Comparison of ENCODE assay signal across 17 cellular contexts in genomic region chr9:93596399-93596798, GRCh38. TPM values are rescaled to one million over a fixed set of nuclear protein-coding genes. Genes with fewer than 3 reads are reported as not detected.
DNase-seq lines count a peak whose midpoint lies in the region; ATAC-seq and TF ChIP-seq lines count a peak whose summit lies in the region.
"Had no signal": no experiment of that assay in that cellular context is flagged by ENCODE, and none has a peak within 500 bp of the region (broad histone marks: within the 10 kb centered on the region; RNA-seq: fewer than 3 reads in every experiment).

No MANE protein-coding gene starts in this region.

- no peaks in the 10 kb centered on the region for H3K36me3 Mint-ChIP-seq in activated naive CD8-positive, alpha-beta T cell treated with anti-CD3 and anti-CD28 coated beads, Interleukin-2, amount 10 ng/mL, durations not matched to agents 7 days and 5 days
- H3K36me3 Mint-ChIP-seq in activated naive CD8-positive, alpha-beta T cell treated with anti-CD3 and anti-CD28 coated beads for 36 hours = no peaks in the 10 kb centered on the region
- H3K36me3 Mint-ChIP-seq in activated B cell treated with CpG ODN at 0.5 μM for 24 hours (ENCODE audit: low read depth) = no peaks in the 10 kb centered on the region
- H3K36me3 Mint-ChIP-seq in naive thymus-derived CD4-positive, alpha-beta T cell = no peaks in the 10 kb centered on the region

- TF ChIP-seq CTCF in activated B cell treated with CpG ODN at 0.5 μM for 24 hours (IDR thresholded peaks at IDR 0.05) = no peak

- peaks cover 32% of the 10 kb centered on the region for H3K4me1 Mint-ChIP-seq in activated naive CD8-positive, alpha-beta T cell treated with anti-CD3 and anti-CD28 coated beads, Interleukin-2, amount 10 ng/mL, durations not matched to agents 7 days and 5 days
- H3K4me1 Mint-ChIP-seq in activated naive CD8-positive, alpha-beta T cell treated with anti-CD3 and anti-CD28 coated beads for 36 hours = peaks cover 40% of the 10 kb centered on the region
- peaks cover 72% of the 10 kb centered on the region for H3K4me1 Mint-ChIP-seq in activated B cell treated with CpG ODN at 0.5 μM for 24 hours
- H3K4me1 Mint-ChIP-seq in naive thymus-derived CD4-positive, alpha-beta T cell = peaks cover 43 to 82% (median 77%) of the 10 kb centered on the region in 7 donors

- CTCF ChIA-PET in activated B cell treated with CpG ODN at 0.5 μM for 24 hours (lab: Charles Lee) = no interaction called here
- CTCF ChIA-PET in naive thymus-derived CD4-positive, alpha-beta T cell (lab: Charles Lee) = no interaction called here

- no peak for ATAC-seq in activated naive CD8-positive, alpha-beta T cell treated with anti-CD3 and anti-CD28 coated beads, Interleukin-2, amount 10 ng/mL, durations not matched to agents 7 days and 5 days (ENCODE audit: low read depth)
- ATAC-seq in activated B cell treated with CpG ODN at 0.5 μM for 24 hours (ENCODE audit: low read depth) (peak; percentile 10), aorta (ENCODE audit: low FRiP score) (no peak), HG03045 (IDR thresholded peaks at IDR 0.05; ENCODE audit: unreplicated experiment) (no peak), HG02885 (IDR thresholded peaks at IDR 0.05; ENCODE audit: poor library complexity, unreplicated experiment) (no peak)
- ATAC-seq in naive thymus-derived CD4-positive, alpha-beta T cell = no peak
- ATAC-seq: GM23338, HepG2 had no signal

- no peaks in the 10 kb centered on the region for H3K27me3 ChIP-seq in naive thymus-derived CD4-positive, alpha-beta T cell (ENCODE audit: control insufficient read depth in 2 of 2, insufficient read depth in 2 of 2, low read length in 2 of 2)
- no peaks in the 10 kb centered on the region for H3K27me3 ChIP-seq in aorta (ENCODE audit: control insufficient read depth in 1 of 2, insufficient read depth in 2 of 2, low read length in 1 of 2)
- H3K27me3 ChIP-seq: SJSA1 had no signal

- H3K27me3 Mint-ChIP-seq in activated naive CD8-positive, alpha-beta T cell treated with anti-CD3 and anti-CD28 coated beads, Interleukin-2, amount 10 ng/mL, durations not matched to agents 7 days and 5 days = no peaks in the 10 kb centered on the region
- H3K27me3 Mint-ChIP-seq in activated naive CD8-positive, alpha-beta T cell treated with anti-CD3 and anti-CD28 coated beads for 36 hours = no peaks in the 10 kb centered on the region
- no peaks in the 10 kb centered on the region for H3K27me3 Mint-ChIP-seq in activated B cell treated with CpG ODN at 0.5 μM for 24 hours
- H3K27me3 Mint-ChIP-seq in naive thymus-derived CD4-positive, alpha-beta T cell = no peaks in the 10 kb centered on the region

- H3K4me3 Mint-ChIP-seq in activated naive CD8-positive, alpha-beta T cell treated with anti-CD3 and anti-CD28 coated beads, Interleukin-2, amount 10 ng/mL, durations not matched to agents 7 days and 5 days = no peak overlapping the region
- H3K4me3 Mint-ChIP-seq in activated naive CD8-positive, alpha-beta T cell treated with anti-CD3 and anti-CD28 coated beads for 36 hours = no peak overlapping the region
- H3K4me3 Mint-ChIP-seq in activated B cell treated with CpG ODN at 0.5 μM for 24 hours = no peak overlapping the region
- peak overlapping the region in 1 of 10 donors; percentile 4 for H3K4me3 Mint-ChIP-seq in naive thymus-derived CD4-positive, alpha-beta T cell
- H3K4me3 Mint-ChIP-seq: GM23338 had no signal

- H3K4me1 ChIP-seq in naive thymus-derived CD4-positive, alpha-beta T cell (ENCODE audit: control insufficient read depth in 2 of 2, insufficient read depth in 2 of 2, low read length in 2 of 2) = peaks cover 30 to 41% of the 10 kb centered on the region in 2 donors
- no peaks in the 10 kb centered on the region for H3K4me1 ChIP-seq in aorta (ENCODE audit: control insufficient read depth in 1 of 2, insufficient read depth in 2 of 2, low read length in 2 of 2)

- no peaks in the 10 kb centered on the region for H3K9me3 ChIP-seq in naive thymus-derived CD4-positive, alpha-beta T cell (ENCODE audit: control insufficient read depth in 2 of 3, low read length in 3 of 3)
- H3K9me3 ChIP-seq in aorta (ENCODE audit: control insufficient read depth, low read length) = no peaks in the 10 kb centered on the region
- H3K9me3 ChIP-seq: SJSA1 had no signal

- H3K4me3 ChIP-seq in naive thymus-derived CD4-positive, alpha-beta T cell (ENCODE audit: low read length) = no peak overlapping the region
- no peak overlapping the region for H3K4me3 ChIP-seq in aorta (ENCODE audit: low read length in 2 of 2)
- H3K4me3 ChIP-seq: GM23338, SJSA1 had no signal

- POLR2A ChIA-PET in activated naive CD8-positive, alpha-beta T cell treated with anti-CD3 and anti-CD28 coated beads, Interleukin-2, amount 10 ng/mL, durations not matched to agents 7 days and 5 days (lab: Charles Lee) = no interaction called here
- POLR2A ChIA-PET in activated B cell treated with CpG ODN at 0.5 μM for 24 hours (lab: Charles Lee) = interaction anchor here (1.2 kb wide), 1 partner anchor 9 kb away, joined by 4 read pairs; no protein-coding TSS in a partner anchor
- POLR2A ChIA-PET in naive thymus-derived CD4-positive, alpha-beta T cell (lab: Charles Lee) = no interaction called here

- H3K27ac ChIP-seq in naive thymus-derived CD4-positive, alpha-beta T cell (ENCODE audit: low read depth, low read length) = no peak overlapping the region
- H3K27ac ChIP-seq in aorta (ENCODE audit: low read depth in 1 of 2, low read length in 2 of 2) = no peak overlapping the region
- H3K27ac ChIP-seq: KMS-11, SJSA1 had no signal

- DNase-seq in activated naive CD8-positive, alpha-beta T cell treated with anti-CD3 and anti-CD28 coated beads, Interleukin-2, amount 10 ng/mL, durations not matched to agents 7 days and 5 days = peak; percentile 7
- no peak for DNase-seq in activated naive CD8-positive, alpha-beta T cell treated with anti-CD3 and anti-CD28 coated beads for 36 hours
- DNase-seq in activated B cell treated with CpG ODN at 0.5 μM for 24 hours (no peak), aorta (peak; percentile 26 to 48), UCSD-AML1 (lab: John Stamatoyannopoulos, UW; ENCODE audit: unreplicated experiment) (no peak)
- no peak for DNase-seq in naive thymus-derived CD4-positive, alpha-beta T cell
- DNase-seq: EL, NCI-H1092, NCI-H1694, NCI-H2107, NCI-H226 had no signal

- no peaks in the 10 kb centered on the region for H3K9me3 Mint-ChIP-seq in activated naive CD8-positive, alpha-beta T cell treated with anti-CD3 and anti-CD28 coated beads, Interleukin-2, amount 10 ng/mL, durations not matched to agents 7 days and 5 days
- H3K9me3 Mint-ChIP-seq in activated naive CD8-positive, alpha-beta T cell treated with anti-CD3 and anti-CD28 coated beads for 36 hours = no peaks in the 10 kb centered on the region
- no peaks in the 10 kb centered on the region for H3K9me3 Mint-ChIP-seq in activated B cell treated with CpG ODN at 0.5 μM for 24 hours
- H3K9me3 Mint-ChIP-seq in naive thymus-derived CD4-positive, alpha-beta T cell = no peaks in the 10 kb centered on the region
- H3K9me3 Mint-ChIP-seq: GM23338 had no signal

- H3K36me3 ChIP-seq in naive thymus-derived CD4-positive, alpha-beta T cell (ENCODE audit: control insufficient read depth in 2 of 3, insufficient read depth in 3 of 3, low read length in 3 of 3) = no peaks in the 10 kb centered on the region
- no peaks in the 10 kb centered on the region for H3K36me3 ChIP-seq in aorta (ENCODE audit: control insufficient read depth in 1 of 2, insufficient read depth in 2 of 2, low read length in 1 of 2)
- H3K36me3 ChIP-seq: SJSA1 had no signal

- H3K27ac Mint-ChIP-seq in activated naive CD8-positive, alpha-beta T cell treated with anti-CD3 and anti-CD28 coated beads, Interleukin-2, amount 10 ng/mL, durations not matched to agents 7 days and 5 days = no peak overlapping the region
- no peak overlapping the region for H3K27ac Mint-ChIP-seq in activated naive CD8-positive, alpha-beta T cell treated with anti-CD3 and anti-CD28 coated beads for 36 hours
- no peak overlapping the region for H3K27ac Mint-ChIP-seq in activated B cell treated with CpG ODN at 0.5 μM for 24 hours
- peak overlapping the region in 7 of 9 donors; percentile 16 to 72 (median 40) for H3K27ac Mint-ChIP-seq in naive thymus-derived CD4-positive, alpha-beta T cell
- H3K27ac Mint-ChIP-seq: GM23338 had no signal

- WGBS in aorta, 2 donors = 81 to 83% methylated on average over 4 of the region's 4 CpGs

- intact Hi-C loops in activated B cell treated with CpG ODN at 0.5 μM for 24 hours (cut with micrococcal nuclease) (no loop called here), aorta (cut with DNase I) (no loop called here)
- intact Hi-C loops in naive thymus-derived CD4-positive, alpha-beta T cell (cut with micrococcal nuclease) = no loop called here

RNA-seq across cellular contexts. Expression of gene PHF2, which starts 20.0 kb away (rescaled TPM):
- 10 to 100 TPM; 27.9 to 29.5 TPM for total RNA-seq in activated naive CD8-positive, alpha-beta T cell treated with anti-CD3 and anti-CD28 coated beads, Interleukin-2, amount 10 ng/mL, durations not matched to agents 7 days and 5 days
- 10 to 100 TPM; 14.6 to 15.6 TPM for total RNA-seq in activated naive CD8-positive, alpha-beta T cell treated with anti-CD3 and anti-CD28 coated beads for 36 hours
- total RNA-seq in activated B cell treated with CpG ODN at 0.5 μM for 24 hours (18.2 and 19.3 TPM in 2 replicates), aorta (10 to 100 TPM; 29.2 to 32.4 TPM)
- total RNA-seq in naive thymus-derived CD4-positive, alpha-beta T cell = 10 to 100 TPM; 23.2 to 39.3 (median 29.6) TPM
- polyA plus RNA-seq in naive thymus-derived CD4-positive, alpha-beta T cell = 1 to 10 TPM; 1.0 to 3.5 TPM
- polyA plus RNA-seq in aorta = 10 to 100 TPM; 10.3 to 26.7 TPM

Comparison
In these comparisons a context has a peak if more than half of its experiments do, and no peak if none do; other contexts are left out.
1. DNase-seq: peak in activated naive CD8-positive, alpha-beta T cell treated with anti-CD3 and anti-CD28 coated beads, Interleukin-2, amount 10 ng/mL, durations not matched to agents 7 days and 5 days (single experiment) and aorta (2 of 2); none in activated naive CD8-positive, alpha-beta T cell treated with anti-CD3 and anti-CD28 coated beads for 36 hours (single experiment), activated B cell treated with CpG ODN at 0.5 μM for 24 hours (single experiment), naive thymus-derived CD4-positive, alpha-beta T cell (0 of 9) and UCSD-AML1 (single experiment).
2. H3K27ac Mint-ChIP-seq: peak in naive thymus-derived CD4-positive, alpha-beta T cell (7 of 9); none in activated naive CD8-positive, alpha-beta T cell treated with anti-CD3 and anti-CD28 coated beads, Interleukin-2, amount 10 ng/mL, durations not matched to agents 7 days and 5 days (single experiment), activated naive CD8-positive, alpha-beta T cell treated with anti-CD3 and anti-CD28 coated beads for 36 hours (single experiment) and activated B cell treated with CpG ODN at 0.5 μM for 24 hours (single experiment).